Comparison of ENCODE assay signal across 8 cellular contexts in genomic region chr19:55526216-55527196, GRCh38. TPM values are rescaled to one million over a fixed set of nuclear protein-coding genes. Genes with fewer than 3 reads are reported as not detected.
A peak's percentile ranks its signal among the peaks of the same experiment; 100 is the strongest.
DNase-seq lines count a peak whose midpoint lies in the region; ATAC-seq, FAIRE-seq and TF ChIP-seq lines count a peak whose summit lies in the region.

No MANE protein-coding gene starts in this region.

- TF ChIP-seq POLR2A in H1 (IDR thresholded peaks at IDR 0.05; ENCODE audit: control extremely low read depth in 1 of 2, low read depth in 2 of 2, low read length in 2 of 2): no peak

- no peak overlapping the region for H3K56ac ChIP-seq in H1 (replicated peaks; ENCODE audit: insufficient read length, low read depth, low read length)

- H3K79me1 ChIP-seq in H1 (ENCODE audit: low read depth, low read length): no peaks in the 10 kb centered on the region

- no peaks in the 10 kb centered on the region for H3K36me3 Mint-ChIP-seq in activated CD8-positive, alpha-beta memory T cell treated with anti-CD3 and anti-CD28 coated beads, Interleukin-2, amount 10 ng/mL, durations not matched to agents 7 days and 5 days

- peaks cover 0 to 7% of the 10 kb centered on the region in 2 experiments; a peak in 2 of 4 replicates for H3K9me3 ChIP-seq in H1 (ENCODE audit: insufficient read depth in 2 of 2, low read depth in 1 of 2, low read length in 1 of 2)

- no peak for TF ChIP-seq EP300 in H1 (IDR thresholded peaks at IDR 0.05; ENCODE audit: borderline replicate concordance in 1 of 2, low read depth in 2 of 2, low read length in 2 of 2)

- no peaks in the 10 kb centered on the region for H3K79me2 ChIP-seq in H1 (ENCODE audit: control insufficient read depth in 1 of 2, insufficient read depth in 2 of 2, low read length in 2 of 2)

- H2BK15ac ChIP-seq in H1 (ENCODE audit: low read length): peak overlapping the region; percentile 93; the same call in 1 of the 2 replicates

- peak; percentile 7 for FAIRE-seq in H1 (lab: Jason Lieb, UNC)

- H2AFZ ChIP-seq in H1 (ENCODE audit: low read length): no peak overlapping the region

- H3K27me3 ChIP-seq in H1 (replicated peaks in 1 of 4; ENCODE audit: control insufficient read depth in 3 of 4, extremely low read depth in 1 of 4, insufficient read depth in 3 of 4, low read length in 3 of 4): no peaks in the 10 kb centered on the region

- H3K9me3 Mint-ChIP-seq in activated CD8-positive, alpha-beta memory T cell treated with anti-CD3 and anti-CD28 coated beads, Interleukin-2, amount 10 ng/mL, durations not matched to agents 7 days and 5 days (ENCODE audit: low read depth): no peaks in the 10 kb centered on the region

- no peak overlapping the region for H3K4me3 Mint-ChIP-seq in activated CD8-positive, alpha-beta memory T cell treated with anti-CD3 and anti-CD28 coated beads, Interleukin-2, amount 10 ng/mL, durations not matched to agents 7 days and 5 days

- H4K5ac ChIP-seq in H1 (ENCODE audit: insufficient read length, low read depth, low read length): peak overlapping the region; percentile 28

- H3K27me3 Mint-ChIP-seq in activated CD8-positive, alpha-beta memory T cell treated with anti-CD3 and anti-CD28 coated beads, Interleukin-2, amount 10 ng/mL, durations not matched to agents 7 days and 5 days: no peaks in the 10 kb centered on the region

- no peak for TF ChIP-seq RAD21 in H1 (IDR thresholded peaks at IDR 0.05 in 1 of 2, conservative IDR thresholded peaks at IDR 0.05 in 1 of 2; ENCODE audit: low read depth in 2 of 2, low read length in 2 of 2)

- DNase-seq in H4 (ENCODE audit: low spot score) (peak; percentile 53), NCI-H226 (peak; percentile 93), H1 (ENCODE audit: low read depth in 1 of 2, low spot score in 2 of 2) (no peak), omental fat pad (ENCODE audit: low spot score) (no peak), NOMO-1 treated with dmso at 0.1 percent for 144 hours (lab: John Stamatoyannopoulos, UW; ENCODE audit: unreplicated experiment) (no peak)
- DNase-seq in activated CD8-positive, alpha-beta memory T cell treated with anti-CD3 and anti-CD28 coated beads, Interleukin-2, amount 10 ng/mL, durations not matched to agents 7 days and 5 days: no peak

- peak; percentile 75 for ATAC-seq in omental fat pad (ENCODE audit: low FRiP score)
- ATAC-seq in HG03175 (IDR thresholded peaks at IDR 0.05; ENCODE audit: unreplicated experiment): no peak
- no peak for ATAC-seq in activated CD8-positive, alpha-beta memory T cell treated with anti-CD3 and anti-CD28 coated beads, Interleukin-2, amount 10 ng/mL, durations not matched to agents 7 days and 5 days
- no peak for ATAC-seq in HG03521 (IDR thresholded peaks at IDR 0.05; ENCODE audit: unreplicated experiment)

- H3K4me3 ChIP-seq in H1 (ENCODE audit: extremely low read depth in 1 of 4, insufficient read depth in 2 of 4, low read depth in 3 of 4, low read length in 4 of 4): no peak overlapping the region

- TF ChIP-seq CTCF in H1 (IDR thresholded peaks at IDR 0.05; ENCODE audit: control extremely low read depth in 1 of 3, insufficient read depth in 1 of 3, low read depth in 1 of 3, low read length in 3 of 3) (no peak), omental fat pad (IDR thresholded peaks at IDR 0.05) (no peak)

- H2BK5ac ChIP-seq in H1 (ENCODE audit: low read depth, low read length): peak overlapping the region; percentile 55; the same call in 1 of the 2 replicates

- H3K23me2 ChIP-seq in H1 (ENCODE audit: low read depth, low read length): no peaks in the 10 kb centered on the region

- H3K4me2 ChIP-seq in H1 (ENCODE audit: insufficient read depth in 1 of 2, low read depth in 2 of 2, low read length in 2 of 2): peak overlapping the region in 1 of 2 experiments; percentile 11; a peak in 1 of 4 replicates

- H3K9ac ChIP-seq in H1 (replicated peaks in 1 of 4; ENCODE audit: extremely low read depth in 1 of 4, low read depth in 3 of 4, low read length in 3 of 4): no peak overlapping the region

- CTCF ChIA-PET in H1 (lab: Charles Lee; ENCODE audit: partially characterized antibody): interaction anchor here (1.1 kb wide), 1 partner anchor 22 kb away, joined by 4 read pairs; no protein-coding TSS in a partner anchor
- CTCF ChIA-PET in activated CD8-positive, alpha-beta memory T cell treated with anti-CD3 and anti-CD28 coated beads, Interleukin-2, amount 10 ng/mL, durations not matched to agents 7 days and 5 days (lab: Charles Lee): no interaction called here

- H3K27ac Mint-ChIP-seq in activated CD8-positive, alpha-beta memory T cell treated with anti-CD3 and anti-CD28 coated beads, Interleukin-2, amount 10 ng/mL, durations not matched to agents 7 days and 5 days: no peak overlapping the region

- no peaks in the 10 kb centered on the region for H3K4me1 Mint-ChIP-seq in activated CD8-positive, alpha-beta memory T cell treated with anti-CD3 and anti-CD28 coated beads, Interleukin-2, amount 10 ng/mL, durations not matched to agents 7 days and 5 days

- H3K4ac ChIP-seq in H1 (replicated peaks; ENCODE audit: insufficient read length, low read depth, low read length): peak overlapping the region; percentile 87

- peaks cover 0 to 9% of the 10 kb centered on the region in 2 experiments for H4K20me1 ChIP-seq in H1 (replicated peaks in 1 of 2; ENCODE audit: control insufficient read depth in 1 of 2, insufficient read depth in 2 of 2, low read length in 2 of 2)

- peak overlapping the region; percentile 86; the same call in 1 of the 2 replicates for H2BK12ac ChIP-seq in H1 (ENCODE audit: low read depth, low read length)

- H3K18ac ChIP-seq in H1 (ENCODE audit: extremely low read depth, low read length): no peak overlapping the region

- H3K23ac ChIP-seq in H1 (ENCODE audit: insufficient read length): no peak overlapping the region

- H2BK120ac ChIP-seq in H1 (replicated peaks; ENCODE audit: low read depth, low read length): no peak overlapping the region

- H3K36me3 ChIP-seq in H1 (ENCODE audit: control insufficient read depth in 2 of 4, insufficient read depth in 4 of 4, low read length in 3 of 4): no peaks in the 10 kb centered on the region; a peak in 1 of 8 replicates

- H4K8ac ChIP-seq in H1 (ENCODE audit: extremely low read depth, insufficient read depth, low read length): peak overlapping the region; percentile 28

- H3K14ac ChIP-seq in H1 (ENCODE audit: insufficient read length): no peak overlapping the region

- H4K91ac ChIP-seq in H1 (replicated peaks; ENCODE audit: insufficient read length, low read length): peak overlapping the region; percentile 95

- H3K4me1 ChIP-seq in H1 (replicated peaks in 1 of 4; ENCODE audit: control insufficient read depth in 3 of 4, insufficient read depth in 4 of 4, low read length in 3 of 4): peaks cover 0 to 9% (median 2%) of the 10 kb centered on the region in 4 experiments; a peak in 3 of 7 replicates

- POLR2A ChIA-PET in H1 (lab: Charles Lee; ENCODE audit: partially characterized antibody): interaction anchor here (0.6 to 1.5 kb wide), 7 partner anchors 9 to 89 kb away, joined by 3 to 6 read pairs (median 3); no protein-coding TSS in a partner anchor

- no peak overlapping the region for H2BK20ac ChIP-seq in H1 (ENCODE audit: low read length)

- 84% methylated on average over 35 of the region's 35 CpGs; no CpG with 5 or more reads in 1 of the 2 experiments for WGBS in H1 (ENCODE audit: extremely low coverage in 1 of 2, insufficient coverage in 1 of 2, insufficient read length in 1 of 2, insufficient replicate concordance in 2 of 2, low coverage in 1 of 2, low lambda C conversion rate in 2 of 2, missing lambda C conversion rate in 1 of 2), 2 experiments

- peak overlapping the region; percentile 95 for H2AK5ac ChIP-seq in H1 (ENCODE audit: low read depth, low read length)

- H3K27ac ChIP-seq in H1 (ENCODE audit: low read depth, low read length): peak overlapping the region; percentile 31; the same call in 1 of the 2 replicates

RNA-seq across cellular contexts. Expression of gene SBK2, which starts 10.4 kb away (rescaled TPM):
- total RNA-seq in H4 (2014; rRNA removed; shearing (Covaris generic)): not detected in 2 replicates
- 3.9 and 4.1 TPM in 2 replicates for total RNA-seq in H1 (2021; fragmentation: NEBNext Ultra II Directional; extraction: Animal tissue kit (Norgen Biotek cat#: 25700))
- 3.2 and 7.4 TPM in 2 replicates for polyA plus RNA-seq in H1 (2011; rRNA removed)
- 3.3 TPM for polyA plus RNA-seq in H1 (2011; cell fraction: cytosol; rRNA removed)
- polyA plus RNA-seq in H1 (2011; cell fraction: nucleus; rRNA removed): 8.7 TPM
- 2.8 to 5.5 TPM (median 4.5 TPM) in 4 replicates for polyA plus RNA-seq in H1 (2012, experiment 1 of 2)
- polyA plus RNA-seq in H1 (2012, experiment 2 of 2): 3.3 TPM
- 2.0 TPM for polyA plus RNA-seq in H1 (2013, experiment 1 of 2)
- 2.1 TPM for polyA plus RNA-seq in H1 (2013, experiment 2 of 2)
- 1.1 and 1.3 TPM in 2 replicates for polyA minus RNA-seq in H1 (2011; rRNA and poly(A)+ RNA removed)
- 7.4 TPM for polyA minus RNA-seq in H1 (2011; cell fraction: cytosol; rRNA and poly(A)+ RNA removed)
- polyA minus RNA-seq in H1 (2011; cell fraction: nucleus; rRNA and poly(A)+ RNA removed): 4.0 TPM
- under 1 TPM in 1 of 4 donors, not detected in 3; 0.56 TPM for total RNA-seq in omental fat pad
- not detected for total RNA-seq in activated CD8-positive, alpha-beta memory T cell treated with anti-CD3 and anti-CD28 coated beads, Interleukin-2, amount 10 ng/mL, durations not matched to agents 7 days and 5 days

RNA-seq across cellular contexts. Expression of gene SBK3, which starts 18.8 kb away (rescaled TPM):
- not detected in 2 replicates for total RNA-seq in H4 (2014; rRNA removed; shearing (Covaris generic))
- 0.76 and 0.94 TPM in 2 replicates for total RNA-seq in H1 (2021; fragmentation: NEBNext Ultra II Directional; extraction: Animal tissue kit (Norgen Biotek cat#: 25700))
- polyA plus RNA-seq in H1 (2011; rRNA removed): 1.5 and 2.8 TPM in 2 replicates
- 1.5 TPM for polyA plus RNA-seq in H1 (2011; cell fraction: cytosol; rRNA removed)
- polyA plus RNA-seq in H1 (2011; cell fraction: nucleus; rRNA removed): 2.7 TPM
- polyA plus RNA-seq in H1 (2012, experiment 1 of 2): 0.65 to 1.9 TPM (median 1.5 TPM) in 4 replicates
- polyA plus RNA-seq in H1 (2012, experiment 2 of 2): 1.1 TPM
- 0.53 TPM for polyA plus RNA-seq in H1 (2013, experiment 1 of 2)
- 0.48 TPM for polyA plus RNA-seq in H1 (2013, experiment 2 of 2)
- 0.28 and 0.37 TPM in 2 replicates for polyA minus RNA-seq in H1 (2011; rRNA and poly(A)+ RNA removed)
- polyA minus RNA-seq in H1 (2011; cell fraction: cytosol; rRNA and poly(A)+ RNA removed): 1.5 TPM
- polyA minus RNA-seq in H1 (2011; cell fraction: nucleus; rRNA and poly(A)+ RNA removed): 0.70 TPM
- 1 to 10 TPM in 1 of 4 donors, under 1 TPM in 2, not detected in 1; 0.36 to 1.5 (median 0.79) TPM for total RNA-seq in omental fat pad
- total RNA-seq in activated CD8-positive, alpha-beta memory T cell treated with anti-CD3 and anti-CD28 coated beads, Interleukin-2, amount 10 ng/mL, durations not matched to agents 7 days and 5 days: not detected

RNA-seq across cellular contexts. Expression of gene SSC5D, which starts 38.3 kb away (rescaled TPM):
- 0.23 and 0.29 TPM in 2 replicates for total RNA-seq in H4 (2014; rRNA removed; shearing (Covaris generic))
- 1.7 and 2.3 TPM in 2 replicates for total RNA-seq in H1 (2021; fragmentation: NEBNext Ultra II Directional; extraction: Animal tissue kit (Norgen Biotek cat#: 25700))
- polyA plus RNA-seq in H1 (2011; rRNA removed): 0.39 and 0.72 TPM in 2 replicates
- 0.45 TPM for polyA plus RNA-seq in H1 (2011; cell fraction: cytosol; rRNA removed)
- 4.1 TPM for polyA plus RNA-seq in H1 (2011; cell fraction: nucleus; rRNA removed)
- polyA plus RNA-seq in H1 (2012, experiment 1 of 2): 1.2 to 2.6 TPM (median 1.7 TPM) in 4 replicates
- 0.63 TPM for polyA plus RNA-seq in H1 (2012, experiment 2 of 2)
- 0.73 TPM for polyA plus RNA-seq in H1 (2013, experiment 1 of 2)
- polyA plus RNA-seq in H1 (2013, experiment 2 of 2): 1.1 TPM
- 0.29 and 0.54 TPM in 2 replicates for polyA minus RNA-seq in H1 (2011; rRNA and poly(A)+ RNA removed)
- polyA minus RNA-seq in H1 (2011; cell fraction: cytosol; rRNA and poly(A)+ RNA removed): 1.0 TPM
- 2.8 TPM for polyA minus RNA-seq in H1 (2011; cell fraction: nucleus; rRNA and poly(A)+ RNA removed)
- total RNA-seq in omental fat pad: 1 to 10 TPM; 1.6 to 6.1 (median 3.5) TPM
- total RNA-seq in activated CD8-positive, alpha-beta memory T cell treated with anti-CD3 and anti-CD28 coated beads, Interleukin-2, amount 10 ng/mL, durations not matched to agents 7 days and 5 days: under 1 TPM; 0.68 to 0.79 TPM

RNA-seq across cellular contexts. Expression of gene NAT14, which starts 41.5 kb away (rescaled TPM):
- 28.0 and 28.9 TPM in 2 replicates for total RNA-seq in H4 (2014; rRNA removed; shearing (Covaris generic))
- 69.1 and 71.2 TPM in 2 replicates for total RNA-seq in H1 (2021; fragmentation: NEBNext Ultra II Directional; extraction: Animal tissue kit (Norgen Biotek cat#: 25700))
- 47.1 and 79.5 TPM in 2 replicates for polyA plus RNA-seq in H1 (2011; rRNA removed)
- polyA plus RNA-seq in H1 (2011; cell fraction: cytosol; rRNA removed): 51.3 TPM
- 132 TPM for polyA plus RNA-seq in H1 (2011; cell fraction: nucleus; rRNA removed)
- polyA plus RNA-seq in H1 (2012, experiment 1 of 2): 61.3 to 71.3 TPM (median 67.2 TPM) in 4 replicates
- 81.6 TPM for polyA plus RNA-seq in H1 (2012, experiment 2 of 2)
- 91.7 TPM for polyA plus RNA-seq in H1 (2013, experiment 1 of 2)
- polyA plus RNA-seq in H1 (2013, experiment 2 of 2): 105 TPM
- polyA minus RNA-seq in H1 (2011; rRNA and poly(A)+ RNA removed): 7.1 and 10.9 TPM in 2 replicates
- polyA minus RNA-seq in H1 (2011; cell fraction: cytosol; rRNA and poly(A)+ RNA removed): 14.2 TPM
- 14.5 TPM for polyA minus RNA-seq in H1 (2011; cell fraction: nucleus; rRNA and poly(A)+ RNA removed)
- total RNA-seq in omental fat pad: 1 to 10 TPM; 2.3 to 4.6 (median 2.6) TPM
- total RNA-seq in activated CD8-positive, alpha-beta memory T cell treated with anti-CD3 and anti-CD28 coated beads, Interleukin-2, amount 10 ng/mL, durations not matched to agents 7 days and 5 days: 10 to 100 TPM; 14.6 to 23.2 TPM

RNA-seq across cellular contexts. Expression of gene ZNF628, which starts 50.1 kb away (rescaled TPM):
- 1.4 and 3.9 TPM in 2 replicates for total RNA-seq in H4 (2014; rRNA removed; shearing (Covaris generic))
- 10.8 and 12.9 TPM in 2 replicates for total RNA-seq in H1 (2021; fragmentation: NEBNext Ultra II Directional; extraction: Animal tissue kit (Norgen Biotek cat#: 25700))
- polyA plus RNA-seq in H1 (2011; rRNA removed): 1.7 and 4.5 TPM in 2 replicates
- 1.4 TPM for polyA plus RNA-seq in H1 (2011; cell fraction: cytosol; rRNA removed)
- polyA plus RNA-seq in H1 (2011; cell fraction: nucleus; rRNA removed): 4.4 TPM
- polyA plus RNA-seq in H1 (2012, experiment 1 of 2): 3.2 to 7.6 TPM (median 6.6 TPM) in 4 replicates
- 4.7 TPM for polyA plus RNA-seq in H1 (2012, experiment 2 of 2)
- polyA plus RNA-seq in H1 (2013, experiment 1 of 2): 6.7 TPM
- 7.0 TPM for polyA plus RNA-seq in H1 (2013, experiment 2 of 2)
- 0.61 and 0.82 TPM in 2 replicates for polyA minus RNA-seq in H1 (2011; rRNA and poly(A)+ RNA removed)
- polyA minus RNA-seq in H1 (2011; cell fraction: cytosol; rRNA and poly(A)+ RNA removed): 8.8 TPM
- 7.2 TPM for polyA minus RNA-seq in H1 (2011; cell fraction: nucleus; rRNA and poly(A)+ RNA removed)
- total RNA-seq in omental fat pad: 1 to 10 TPM; 1.7 to 6.4 (median 2.6) TPM
- total RNA-seq in activated CD8-positive, alpha-beta memory T cell treated with anti-CD3 and anti-CD28 coated beads, Interleukin-2, amount 10 ng/mL, durations not matched to agents 7 days and 5 days: 1 to 10 TPM; 8.8 to 8.9 TPM

Comparison
In these comparisons a context has a peak if more than half of its experiments do, and no peak if none do; other contexts are left out.
1. DNase-seq: peak in H4 (single experiment) and NCI-H226 (single experiment); none in H1 (0 of 2), omental fat pad (single experiment), activated CD8-positive, alpha-beta memory T cell treated with anti-CD3 and anti-CD28 coated beads, Interleukin-2, amount 10 ng/mL, durations not matched to agents 7 days and 5 days (single experiment) and NOMO-1 treated with dmso at 0.1 percent for 144 hours (single experiment).